ENCODE assay signal across 8 cellular contexts in the genomic region with DNA sequence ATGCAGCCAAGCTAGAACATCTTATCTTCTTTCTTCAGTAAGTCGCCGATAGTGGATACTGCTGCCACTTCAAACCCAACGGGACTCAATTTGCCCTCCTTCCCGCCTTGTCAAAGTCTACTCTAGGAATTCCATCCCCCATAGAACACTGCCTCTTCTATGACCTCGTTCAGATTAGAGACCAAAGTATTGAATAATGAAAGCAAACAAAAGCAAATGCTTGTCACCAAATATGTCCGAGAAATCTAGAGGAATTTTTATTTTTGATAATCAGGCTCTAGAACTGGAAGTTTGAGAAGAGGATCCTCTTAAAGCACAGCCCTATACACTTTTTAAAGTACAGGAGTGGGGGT. TPM values are rescaled to one million over a fixed set of nuclear protein-coding genes. Genes with fewer than 3 reads are reported as not detected.
DNase-seq lines count a peak whose midpoint lies in the region; ATAC-seq lines count a peak whose summit lies in the region.

No MANE protein-coding gene starts in this region.

- peak overlapping the region; percentile 77; the same call in 1 of the 2 replicates for H3K4me3 ChIP-seq in iPS DF 6.9 (ENCODE audit: low read length)

- no peaks in the 10 kb centered on the region for H3K9me3 Mint-ChIP-seq in activated CD4-positive, alpha-beta memory T cell treated with anti-CD3 and anti-CD28 coated beads for 36 hours
- no peaks in the 10 kb centered on the region for H3K9me3 Mint-ChIP-seq in stimulated activated naive CD8-positive, alpha-beta T cell treated with anti-CD3 and anti-CD28 coated beads, Interleukin-15, amount 100 ng/mL, for 72 hours

- CTCF ChIA-PET in activated CD4-positive, alpha-beta memory T cell treated with anti-CD3 and anti-CD28 coated beads for 36 hours (lab: Charles Lee): interaction anchor here (0.6 to 1.1 kb wide), 2 partner anchors 281 to 916 kb away, joined by 4 to 5 read pairs; no protein-coding TSS in a partner anchor

- H3K4me3 Mint-ChIP-seq in activated CD4-positive, alpha-beta memory T cell treated with anti-CD3 and anti-CD28 coated beads for 36 hours: peak overlapping the region; percentile 99
- peak overlapping the region; percentile 82 to 87 for H3K4me3 Mint-ChIP-seq in stimulated activated naive CD8-positive, alpha-beta T cell treated with anti-CD3 and anti-CD28 coated beads, Interleukin-15, amount 100 ng/mL, for 72 hours

- no peaks in the 10 kb centered on the region for H3K4me1 ChIP-seq in iPS DF 6.9 (ENCODE audit: control insufficient read depth, insufficient read depth, low read length)

- intact Hi-C loops in activated CD4-positive, alpha-beta memory T cell treated with anti-CD3 and anti-CD28 coated beads for 36 hours (cut with micrococcal nuclease): no loop called here

- H3K36me3 ChIP-seq in iPS DF 6.9 (ENCODE audit: control insufficient read depth, insufficient read depth, low read length): peaks cover 6% of the 10 kb centered on the region; the same call in 1 of the 2 replicates

- peak overlapping the region; percentile 83 for H3K27ac Mint-ChIP-seq in activated CD4-positive, alpha-beta memory T cell treated with anti-CD3 and anti-CD28 coated beads for 36 hours
- H3K27ac Mint-ChIP-seq in stimulated activated naive CD8-positive, alpha-beta T cell treated with anti-CD3 and anti-CD28 coated beads, Interleukin-15, amount 100 ng/mL, for 72 hours: peak overlapping the region; percentile 63 to 75

- DNase-seq in NCI-H82 (lab: John Stamatoyannopoulos, UW): peak; percentile 55
- no peak for DNase-seq in NCI-H82 treated with DMSO at 0.1 percent for 48 hours (lab: John Stamatoyannopoulos, UW; ENCODE audit: unreplicated experiment)
- no peak for DNase-seq in activated CD4-positive, alpha-beta memory T cell treated with anti-CD3 and anti-CD28 coated beads for 36 hours
- no peak for DNase-seq in iPS DF 6.9 (ENCODE audit: low read depth, low spot score)
- DNase-seq in stimulated activated naive CD8-positive, alpha-beta T cell treated with anti-CD3 and anti-CD28 coated beads, Interleukin-15, amount 100 ng/mL, for 72 hours: no peak
- DNase-seq in NCI-H1105 (lab: John Stamatoyannopoulos, UW): no peak
- no peak for DNase-seq in iPS-NIHi7 (ENCODE audit: extremely low spot score)

- peaks cover 72% of the 10 kb centered on the region for H3K4me1 Mint-ChIP-seq in activated CD4-positive, alpha-beta memory T cell treated with anti-CD3 and anti-CD28 coated beads for 36 hours (ENCODE audit: low read depth)
- H3K4me1 Mint-ChIP-seq in stimulated activated naive CD8-positive, alpha-beta T cell treated with anti-CD3 and anti-CD28 coated beads, Interleukin-15, amount 100 ng/mL, for 72 hours: peaks cover 35% of the 10 kb centered on the region

- H3K27me3 Mint-ChIP-seq in activated CD4-positive, alpha-beta memory T cell treated with anti-CD3 and anti-CD28 coated beads for 36 hours: no peaks in the 10 kb centered on the region
- no peaks in the 10 kb centered on the region for H3K27me3 Mint-ChIP-seq in stimulated activated naive CD8-positive, alpha-beta T cell treated with anti-CD3 and anti-CD28 coated beads, Interleukin-15, amount 100 ng/mL, for 72 hours

- WGBS in iPS DF 6.9 (ENCODE audit: insufficient coverage, insufficient read length): no CpG with 5 or more reads among the region's 6 CpGs

- H3K27me3 ChIP-seq in iPS DF 6.9 (ENCODE audit: control insufficient read depth, insufficient read depth, low read length): no peaks in the 10 kb centered on the region

- ATAC-seq in stimulated activated naive CD8-positive, alpha-beta T cell treated with anti-CD3 and anti-CD28 coated beads, Interleukin-15, amount 100 ng/mL, for 72 hours: no peak
- ATAC-seq in GM18868 (IDR thresholded peaks at IDR 0.05; ENCODE audit: unreplicated experiment): no peak

- POLR2A ChIA-PET in activated CD4-positive, alpha-beta memory T cell treated with anti-CD3 and anti-CD28 coated beads for 36 hours (lab: Charles Lee): interaction anchor here (1.5 kb wide), 1 partner anchor 130 kb away, joined by 3 read pairs; a partner anchor contains a TSS

- H3K36me3 Mint-ChIP-seq in activated CD4-positive, alpha-beta memory T cell treated with anti-CD3 and anti-CD28 coated beads for 36 hours: peaks cover 32% of the 10 kb centered on the region

- no peak overlapping the region for H3K27ac ChIP-seq in iPS DF 6.9 (ENCODE audit: low read length)

- H3K9me3 ChIP-seq in iPS DF 6.9 (ENCODE audit: control insufficient read depth, insufficient read depth, low read length): no peaks in the 10 kb centered on the region

RNA-seq across cellular contexts. Expression of a gene that starts 0.9 kb away (rescaled TPM):
- 10 to 100 TPM; 27.6 to 29.7 TPM for total RNA-seq in activated CD4-positive, alpha-beta memory T cell treated with anti-CD3 and anti-CD28 coated beads for 36 hours

RNA-seq across cellular contexts. Expression of a gene that starts 12.7 kb away (rescaled TPM):
- 10 to 100 TPM; 70.6 to 76.5 TPM for total RNA-seq in activated CD4-positive, alpha-beta memory T cell treated with anti-CD3 and anti-CD28 coated beads for 36 hours

RNA-seq across cellular contexts. Expression of a gene that starts 20.9 kb away (rescaled TPM):
- not detected for total RNA-seq in activated CD4-positive, alpha-beta memory T cell treated with anti-CD3 and anti-CD28 coated beads for 36 hours
